30 cellular contexts compared by ENCODE assay signal in genomic region chr11:77886401-77886800, GRCh38.
"Had no signal": no experiment of that assay in that cellular context is flagged by ENCODE, and none has a peak within 500 bp of the region (broad histone marks: within the 10 kb centered on the region; RNA-seq: fewer than 3 reads in every experiment).

No MANE protein-coding gene starts in this region.

- DNase-seq: activated CD4-positive, alpha-beta memory T cell treated with anti-CD3 and anti-CD28 coated beads for 36 hours; activated CD4-positive, alpha-beta T cell treated with anti-CD3 and anti-CD28 coated beads, Interleukin-2, amount 10 ng/mL, durations not matched to agents 7 days and 5 days; activated CD4-positive, CD25-positive, alpha-beta regulatory T cell; activated CD8-positive, alpha-beta memory T cell treated with anti-CD3 and anti-CD28 coated beads for 24 hours; activated effector memory CD4-positive, alpha-beta T cell treated with anti-CD3 and anti-CD28 coated beads, Interleukin-2, amount 50 U/mL, for 16 hours; activated naive CD4-positive, alpha-beta T cell treated with Interleukin-2 at 50 U/mL for 16 hours; activated naive CD8-positive, alpha-beta T cell treated with anti-CD3 and anti-CD28 coated beads, Interleukin-2, amount 50 U/mL, for 24 hours; activated T-cell treated with anti-CD3 and anti-CD28 coated beads, Interleukin-2, amount 50 U/mL, for 4 hours; amygdala; brain microvascular endothelial cell; NCI-H1092; NCI-H1417; NCI-H1694; NCI-H2029; NCI-H2107; NCI-H2171 treated with DMSO at 0.1 percent for 48 hours; NCI-H345; NCI-H510A; NCI-H69; NK-92 treated with Interleukin-12 subunit alpha and Interleukin-12 subunit beta, amount 100 ng/mL, for 24 hours; OCI-M1; RPMI8226; T-cell; T1000 had no signal

- H3K4me3 Mint-ChIP-seq: activated CD4-positive, alpha-beta memory T cell treated with anti-CD3 and anti-CD28 coated beads for 36 hours; activated CD4-positive, alpha-beta T cell treated with anti-CD3 and anti-CD28 coated beads, Interleukin-2, amount 10 ng/mL, durations not matched to agents 7 days and 5 days; activated naive CD8-positive, alpha-beta T cell treated with anti-CD3 and anti-CD28 coated beads, Interleukin-2, amount 50 U/mL, for 24 hours; activated T-cell treated with anti-CD3 and anti-CD28 coated beads, Interleukin-2, amount 50 U/mL, for 4 hours; T-cell had no signal

- H3K27me3 ChIP-seq: brain microvascular endothelial cell, cardiac muscle cell had no signal

- H3K4me2 ChIP-seq: KMS-11 had no signal

- H3K9ac ChIP-seq: KMS-11 had no signal

- H3K9me3 Mint-ChIP-seq: activated CD4-positive, alpha-beta memory T cell treated with anti-CD3 and anti-CD28 coated beads for 36 hours; activated CD4-positive, alpha-beta T cell treated with anti-CD3 and anti-CD28 coated beads, Interleukin-2, amount 10 ng/mL, durations not matched to agents 7 days and 5 days; activated naive CD4-positive, alpha-beta T cell treated with anti-CD3 and anti-CD28 coated beads, Interleukin-2, amount 50 U/mL, for 72 hours; activated naive CD8-positive, alpha-beta T cell treated with anti-CD3 and anti-CD28 coated beads, Interleukin-2, amount 50 U/mL, for 24 hours; activated T-cell treated with anti-CD3 and anti-CD28 coated beads, Interleukin-2, amount 50 U/mL, for 4 hours; T-cell had no signal

- H3K4me3 ChIP-seq: cardiac muscle cell, SK-N-MC had no signal

- H3K27ac Mint-ChIP-seq: activated CD4-positive, alpha-beta memory T cell treated with anti-CD3 and anti-CD28 coated beads for 36 hours; activated CD4-positive, alpha-beta T cell treated with anti-CD3 and anti-CD28 coated beads, Interleukin-2, amount 10 ng/mL, durations not matched to agents 7 days and 5 days; activated naive CD4-positive, alpha-beta T cell treated with anti-CD3 and anti-CD28 coated beads, Interleukin-2, amount 50 U/mL, for 72 hours; activated naive CD8-positive, alpha-beta T cell treated with anti-CD3 and anti-CD28 coated beads, Interleukin-2, amount 50 U/mL, for 24 hours; T-cell had no signal

- H3K27me3 Mint-ChIP-seq: activated CD4-positive, alpha-beta memory T cell treated with anti-CD3 and anti-CD28 coated beads for 36 hours; activated CD4-positive, alpha-beta T cell treated with anti-CD3 and anti-CD28 coated beads, Interleukin-2, amount 10 ng/mL, durations not matched to agents 7 days and 5 days; activated naive CD8-positive, alpha-beta T cell treated with anti-CD3 and anti-CD28 coated beads, Interleukin-2, amount 50 U/mL, for 24 hours; T-cell had no signal

- ATAC-seq: activated naive CD4-positive, alpha-beta T cell treated with anti-CD3 and anti-CD28 coated beads, Interleukin-2, amount 50 U/mL, for 72 hours; activated naive CD8-positive, alpha-beta T cell treated with anti-CD3 and anti-CD28 coated beads, Interleukin-2, amount 50 U/mL, for 24 hours; activated T-cell treated with anti-CD3 and anti-CD28 coated beads, Interleukin-2, amount 50 U/mL, for 4 hours; Panc1; Right ventricle myocardium inferior; T-cell had no signal

- H3K4me1 Mint-ChIP-seq: activated CD4-positive, alpha-beta T cell treated with anti-CD3 and anti-CD28 coated beads, Interleukin-2, amount 10 ng/mL, durations not matched to agents 7 days and 5 days; activated naive CD8-positive, alpha-beta T cell treated with anti-CD3 and anti-CD28 coated beads, Interleukin-2, amount 50 U/mL, for 24 hours; T-cell had no signal

- H3K27ac ChIP-seq: brain microvascular endothelial cell, cardiac muscle cell, KMS-11, SK-N-MC had no signal
